8 cellular contexts compared by ENCODE assay signal in genomic region chr22:41799486-41800347, GRCh38. TPM values are rescaled to one million over a fixed set of nuclear protein-coding genes. Genes with fewer than 3 reads are reported as not detected.
DNase-seq lines count a peak whose midpoint lies in the region; ATAC-seq and TF ChIP-seq lines count a peak whose summit lies in the region.

No MANE protein-coding gene starts in this region.

- H3K27ac ChIP-seq in adrenal gland (peak overlapping the region; percentile 77 to 93 (median 86)), right atrium auricular region (peak overlapping the region; percentile 90)

- H3K36me3 ChIP-seq in adrenal gland (replicated peaks in 1 of 2) (no peaks in the 10 kb centered on the region), right atrium auricular region (no peaks in the 10 kb centered on the region)

- intact Hi-C loops in adrenal gland (cut with DNase I) (no loop called here), posterior cingulate gyrus (cut with DNase I) (loop anchor here (2.0 to 10.0 kb wide), 2 partner anchors 35 to 105 kb away; partner anchors contain the start of gene MEI1)

- no peak for TF ChIP-seq POLR2A in adrenal gland (IDR thresholded peaks at IDR 0.05)

- peak overlapping the region; percentile 91 to 99 (median 93) for H3K27ac Mint-ChIP-seq in IgD-negative memory B cell

- no peaks in the 10 kb centered on the region for H3K27me3 Mint-ChIP-seq in IgD-negative memory B cell

- ATAC-seq in GM21360 (IDR thresholded peaks at IDR 0.05; ENCODE audit: unreplicated experiment): peak; percentile 33

- peaks cover 17 to 35% (median 28%) of the 10 kb centered on the region in 3 donors for H3K4me1 Mint-ChIP-seq in IgD-negative memory B cell

- DNase-seq in D341Med (ENCODE audit: low spot score) (peak; percentile 58), adrenal gland (peak; percentile 40 to 80 (median 58)), right atrium auricular region (ENCODE audit: low spot score) (peak; percentile 61), posterior cingulate gyrus (peak in 8 of 10 donors; percentile 20 to 88 (median 33)), SW 1271 (lab: John Stamatoyannopoulos, UW) (no peak), A172 (ENCODE audit: low spot score) (no peak)

- H3K27me3 ChIP-seq in adrenal gland (no peaks in the 10 kb centered on the region), right atrium auricular region (no peaks in the 10 kb centered on the region)

- peaks cover 8 to 25% of the 10 kb centered on the region in 2 donors for H3K4me1 ChIP-seq in adrenal gland (replicated peaks in 1 of 2)
- peaks cover 0 to 24% of the 10 kb centered on the region in 2 donors for H3K4me1 ChIP-seq in right atrium auricular region

- peak overlapping the region; percentile 95 to 98 (median 96) for H3K4me3 Mint-ChIP-seq in IgD-negative memory B cell

- TF ChIP-seq CTCF in adrenal gland (IDR thresholded peaks at IDR 0.05) (peak in 2 of 6 experiments; percentile 1 to 7), right atrium auricular region (IDR thresholded peaks at IDR 0.05) (no peak)

- peaks cover 5% of the 10 kb centered on the region for H3K36me3 Mint-ChIP-seq in IgD-negative memory B cell

- H3K9me3 ChIP-seq in adrenal gland (replicated peaks in 1 of 3) (no peaks in the 10 kb centered on the region), right atrium auricular region (no peaks in the 10 kb centered on the region)

- H3K9me3 Mint-ChIP-seq in IgD-negative memory B cell: no peaks in the 10 kb centered on the region

- 16 to 47% (median 27%) methylated on average over 15 to 38 of the region's 38 CpGs for WGBS in adrenal gland, 4 donors

- H3K4me3 ChIP-seq in adrenal gland (peak overlapping the region in 2 of 4 donors; percentile 68 to 93), right atrium auricular region (peak overlapping the region; percentile 72 to 92)

RNA-seq across cellular contexts. Expression of gene CCDC134, which starts 0.8 kb away (rescaled TPM):
- polyA plus RNA-seq in IgD-negative memory B cell: 6.1 TPM
- 10 to 100 TPM; 24.9 to 64.4 (median 35.1) TPM for total RNA-seq in adrenal gland
- polyA plus RNA-seq in adrenal gland: 10 to 100 TPM in 1 of 3 donors, 1 to 10 TPM in 2; 4.9 to 28.0 (median 6.8) TPM
- 1 to 10 TPM; 4.0 to 6.4 TPM for total RNA-seq in right atrium auricular region
- 5.7 and 6.2 TPM in 2 replicates for total RNA-seq in A172 (2014; rRNA removed; shearing (Covaris generic))

RNA-seq across cellular contexts. Expression of gene SREBF2, which starts 33.2 kb away (rescaled TPM):
- polyA plus RNA-seq in IgD-negative memory B cell (59.8 TPM), adrenal gland (100 to 1,000 TPM in 2 of 3 donors, 10 to 100 TPM in 1; 85.7 to 209 (median 104) TPM)
- total RNA-seq in adrenal gland (100 to 1,000 TPM; 113 to 263 (median 156) TPM), right atrium auricular region (10 to 100 TPM; 45.6 to 61.4 TPM)
- 15.8 and 17.7 TPM in 2 replicates for total RNA-seq in A172 (2014; rRNA removed; shearing (Covaris generic))

Comparison
In these comparisons a context has a peak if more than half of its experiments do, and no peak if none do; other contexts are left out.
1. DNase-seq: peak in D341Med (single experiment), adrenal gland (7 of 7), right atrium auricular region (single experiment) and posterior cingulate gyrus (8 of 10); none in SW 1271 (0 of 2) and A172 (single experiment).